8 cellular contexts compared by ENCODE assay signal in the genomic region with DNA sequence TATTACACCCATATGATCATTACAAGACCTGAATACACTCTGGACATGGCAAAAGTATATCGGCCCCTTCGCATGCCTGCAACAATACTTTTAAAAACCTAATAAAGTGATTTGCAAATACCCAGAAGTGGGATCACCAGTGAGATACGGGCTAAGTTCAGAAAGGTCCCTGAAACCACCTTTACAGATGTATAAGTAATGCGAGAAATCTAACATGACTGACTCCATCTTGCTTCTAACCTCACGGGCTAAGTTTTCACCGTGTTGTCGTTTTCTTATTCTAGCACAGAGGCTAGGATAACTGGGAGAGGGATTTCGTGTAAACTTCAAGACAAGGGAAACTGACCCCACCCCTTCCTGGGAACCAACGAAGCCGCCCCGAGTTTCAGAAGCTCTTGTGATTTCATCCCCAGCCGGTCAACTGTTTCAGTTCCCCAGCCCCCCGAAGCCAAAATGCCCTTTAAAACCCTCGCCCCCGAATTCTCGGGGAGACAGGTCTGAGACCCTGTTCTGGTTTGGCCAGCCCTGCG. TPM values are rescaled to one million over a fixed set of nuclear protein-coding genes. Genes with fewer than 3 reads are reported as not detected.
DNase-seq lines count a peak whose midpoint lies in the region; ATAC-seq lines count a peak whose summit lies in the region.

No MANE protein-coding gene starts in this region.

- H3K14ac ChIP-seq in neuronal stem cell (ENCODE audit: low read length): no peak overlapping the region

- H3K36me3 ChIP-seq in neuronal stem cell (replicated peaks in 1 of 2; ENCODE audit: control insufficient read depth in 2 of 2, insufficient read depth in 2 of 2, low read length in 2 of 2): peaks cover 0 to 7% of the 10 kb centered on the region in 2 donors

- peaks cover 7% of the 10 kb centered on the region for H3K36me3 Mint-ChIP-seq in activated naive CD4-positive, alpha-beta T cell treated with anti-CD3 and anti-CD28 coated beads, Interleukin-2, amount 10 ng/mL, durations not matched to agents 7 days and 5 days
- no peaks in the 10 kb centered on the region for H3K36me3 Mint-ChIP-seq in activated CD4-positive, alpha-beta memory T cell treated with anti-CD3 and anti-CD28 coated beads for 36 hours

- no peaks in the 10 kb centered on the region for H3K79me1 ChIP-seq in neuronal stem cell (ENCODE audit: low read depth, low read length)

- DNase-seq in activated naive CD4-positive, alpha-beta T cell treated with anti-CD3 and anti-CD28 coated beads, Interleukin-2, amount 10 ng/mL, durations not matched to agents 7 days and 5 days: no peak
- no peak for DNase-seq in activated naive CD4-positive, alpha-beta T cell treated with anti-CD3 and anti-CD28 coated beads, Interleukin-2, amount 50 U/mL, for 16 hours
- DNase-seq in activated CD4-positive, alpha-beta memory T cell treated with anti-CD3 and anti-CD28 coated beads for 36 hours: no peak
- peak; percentile 32 for DNase-seq in foreskin melanocyte
- DNase-seq in neuronal stem cell (ENCODE audit: low spot score): no peak
- DNase-seq in GF-D8 (lab: John Stamatoyannopoulos, UW): no peak
- no peak for DNase-seq in NCI-H187 (lab: John Stamatoyannopoulos, UW)

- no peak overlapping the region for H3K4ac ChIP-seq in neuronal stem cell (ENCODE audit: low read length)

- no peaks in the 10 kb centered on the region for H3K9me3 Mint-ChIP-seq in activated naive CD4-positive, alpha-beta T cell treated with anti-CD3 and anti-CD28 coated beads, Interleukin-2, amount 10 ng/mL, durations not matched to agents 7 days and 5 days
- no peaks in the 10 kb centered on the region for H3K9me3 Mint-ChIP-seq in activated CD4-positive, alpha-beta memory T cell treated with anti-CD3 and anti-CD28 coated beads for 36 hours

- H2BK120ac ChIP-seq in neuronal stem cell (ENCODE audit: low read depth, low read length): no peak overlapping the region

- H3K27me3 Mint-ChIP-seq in activated naive CD4-positive, alpha-beta T cell treated with anti-CD3 and anti-CD28 coated beads, Interleukin-2, amount 10 ng/mL, durations not matched to agents 7 days and 5 days: peaks cover 14% of the 10 kb centered on the region
- no peaks in the 10 kb centered on the region for H3K27me3 Mint-ChIP-seq in activated CD4-positive, alpha-beta memory T cell treated with anti-CD3 and anti-CD28 coated beads for 36 hours

- H3K27me3 ChIP-seq in neuronal stem cell (ENCODE audit: control insufficient read depth in 3 of 3, insufficient read depth in 3 of 3, low read depth in 1 of 3, low read length in 3 of 3): peaks cover 0 to 16% (median 0%) of the 10 kb centered on the region in 3 experiments

- no peak overlapping the region for H3K9ac ChIP-seq in neuronal stem cell (ENCODE audit: low read depth, low read length, poor library complexity)

- intact Hi-C loops in activated CD4-positive, alpha-beta memory T cell treated with anti-CD3 and anti-CD28 coated beads for 36 hours (cut with micrococcal nuclease): loop anchor here (1.0 to 10.0 kb wide), 2 partner anchors 36 to 296 kb away; partner anchors contain the start of genes CKAP2 and VPS36

- peak overlapping the region; percentile 67 for H2BK5ac ChIP-seq in neuronal stem cell (ENCODE audit: low read length)

- peak overlapping the region; percentile 83 for H3K4me3 Mint-ChIP-seq in activated naive CD4-positive, alpha-beta T cell treated with anti-CD3 and anti-CD28 coated beads, Interleukin-2, amount 10 ng/mL, durations not matched to agents 7 days and 5 days
- peak overlapping the region; percentile 83 for H3K4me3 Mint-ChIP-seq in activated CD4-positive, alpha-beta memory T cell treated with anti-CD3 and anti-CD28 coated beads for 36 hours

- H4K91ac ChIP-seq in neuronal stem cell (ENCODE audit: low read depth, low read length, poor library complexity): no peak overlapping the region

- whole genome bisulfite sequencing in neuronal stem cell (ENCODE audit: extremely low coverage in 2 of 2, insufficient read length in 2 of 2, insufficient replicate concordance in 1 of 2), 2 donors: no CpG with 5 or more reads among the region's 17 CpGs

- H3K18ac ChIP-seq in neuronal stem cell (ENCODE audit: low read length): peak overlapping the region; percentile 96

- H2BK12ac ChIP-seq in neuronal stem cell (ENCODE audit: low read length): no peak overlapping the region

- H3K4me2 ChIP-seq in neuronal stem cell (ENCODE audit: insufficient read depth, low read length, poor library complexity, severe bottlenecking): peak overlapping the region; percentile 66

- CTCF ChIA-PET in activated naive CD4-positive, alpha-beta T cell treated with anti-CD3 and anti-CD28 coated beads, Interleukin-2, amount 10 ng/mL, durations not matched to agents 7 days and 5 days (lab: Charles Lee): no interaction called here
- CTCF ChIA-PET in activated CD4-positive, alpha-beta memory T cell treated with anti-CD3 and anti-CD28 coated beads for 36 hours (lab: Charles Lee): no interaction called here

- no peak overlapping the region for H4K8ac ChIP-seq in neuronal stem cell (ENCODE audit: low read depth, low read length)

- H3K9me3 ChIP-seq in neuronal stem cell (replicated peaks in 1 of 2; ENCODE audit: control insufficient read depth in 2 of 2, insufficient read depth in 1 of 2, low read depth in 1 of 2, low read length in 2 of 2): peaks cover 4 to 6% of the 10 kb centered on the region in 2 donors

- H3K27ac Mint-ChIP-seq in activated naive CD4-positive, alpha-beta T cell treated with anti-CD3 and anti-CD28 coated beads, Interleukin-2, amount 10 ng/mL, durations not matched to agents 7 days and 5 days: peak overlapping the region; percentile 86
- H3K27ac Mint-ChIP-seq in activated CD4-positive, alpha-beta memory T cell treated with anti-CD3 and anti-CD28 coated beads for 36 hours: peak overlapping the region; percentile 68

- no peak overlapping the region for H3K23ac ChIP-seq in neuronal stem cell (ENCODE audit: low read depth, low read length, poor library complexity)

- no peak overlapping the region for H3K27ac ChIP-seq in neuronal stem cell (replicated peaks; ENCODE audit: low read length)

- H3K4me1 Mint-ChIP-seq in activated naive CD4-positive, alpha-beta T cell treated with anti-CD3 and anti-CD28 coated beads, Interleukin-2, amount 10 ng/mL, durations not matched to agents 7 days and 5 days: peaks cover 53% of the 10 kb centered on the region
- peaks cover 26% of the 10 kb centered on the region for H3K4me1 Mint-ChIP-seq in activated CD4-positive, alpha-beta memory T cell treated with anti-CD3 and anti-CD28 coated beads for 36 hours (ENCODE audit: low read depth)

- ATAC-seq in HG03196 (IDR thresholded peaks at IDR 0.05; ENCODE audit: unreplicated experiment): peak; percentile 17

- H2AK5ac ChIP-seq in neuronal stem cell (ENCODE audit: low read depth, low read length): no peak overlapping the region

- peak overlapping the region; percentile 68 to 95 for H3K4me3 ChIP-seq in neuronal stem cell (ENCODE audit: low read length in 2 of 2)

- POLR2A ChIA-PET in activated CD4-positive, alpha-beta memory T cell treated with anti-CD3 and anti-CD28 coated beads for 36 hours (lab: Charles Lee): interaction anchor here (0.6 kb wide), 1 partner anchor 229 kb away, joined by 3 read pairs; no protein-coding TSS in a partner anchor

- H2AFZ ChIP-seq in neuronal stem cell (ENCODE audit: low read length): peak overlapping the region; percentile 91

- H3K4me1 ChIP-seq in neuronal stem cell (ENCODE audit: control insufficient read depth in 2 of 2, insufficient read depth in 1 of 2, low read depth in 1 of 2, low read length in 2 of 2): peaks cover 10 to 15% of the 10 kb centered on the region in 2 donors

- no peak overlapping the region for H2BK15ac ChIP-seq in neuronal stem cell (ENCODE audit: low read length)

RNA-seq across cellular contexts. Expression of gene NEK3, which starts 0.7 kb away (rescaled TPM):
- total RNA-seq in activated CD4-positive, alpha-beta memory T cell treated with anti-CD3 and anti-CD28 coated beads for 36 hours: 10 to 100 TPM; 11.0 to 12.9 TPM
- polyA plus RNA-seq in neuronal stem cell (2013, experiment 1 of 2): 37.1 TPM
- polyA plus RNA-seq in neuronal stem cell (2013, experiment 2 of 2): 33.9 TPM

RNA-seq across cellular contexts. Expression of gene NEK5, which starts 29.8 kb away (rescaled TPM):
- total RNA-seq in activated CD4-positive, alpha-beta memory T cell treated with anti-CD3 and anti-CD28 coated beads for 36 hours: under 1 TPM in 1 of 2 experiments, not detected in 1; 0.05 TPM
- 0.18 TPM for polyA plus RNA-seq in neuronal stem cell (2013, experiment 1 of 2)
- 0.18 TPM for polyA plus RNA-seq in neuronal stem cell (2013, experiment 2 of 2)
